Comparison of ENCODE assay signal across 1 cellular context in genomic region chr7:122515404-122515803, GRCh38.
TF ChIP-seq lines count a peak whose summit lies in the region.

No MANE protein-coding gene starts in this region.

TF ChIP-seq in H1, 55 proteins besides CTCF, POLR2A, EP300 and RAD21:
- no peak for TF ChIP-seq SP1 (IDR thresholded peaks at IDR 0.05; ENCODE audit: low read depth, low read length)
- TF ChIP-seq MAFK (IDR thresholded peaks at IDR 0.05; ENCODE audit: low read depth, low read length) = no peak
- TF ChIP-seq CBX8 (IDR thresholded peaks at IDR 0.05; ENCODE audit: borderline replicate concordance, low read depth, low read length) = no peak
- TF ChIP-seq BCL11A (IDR thresholded peaks at IDR 0.05; ENCODE audit: low read depth in 2 of 2, low read length in 2 of 2) = no peak
- TF ChIP-seq RNF2 (IDR thresholded peaks at IDR 0.05; ENCODE audit: borderline replicate concordance, low read depth, low read length, missing control alignments, poor library complexity, severe bottlenecking) = no peak
